In the genomic region with DNA sequence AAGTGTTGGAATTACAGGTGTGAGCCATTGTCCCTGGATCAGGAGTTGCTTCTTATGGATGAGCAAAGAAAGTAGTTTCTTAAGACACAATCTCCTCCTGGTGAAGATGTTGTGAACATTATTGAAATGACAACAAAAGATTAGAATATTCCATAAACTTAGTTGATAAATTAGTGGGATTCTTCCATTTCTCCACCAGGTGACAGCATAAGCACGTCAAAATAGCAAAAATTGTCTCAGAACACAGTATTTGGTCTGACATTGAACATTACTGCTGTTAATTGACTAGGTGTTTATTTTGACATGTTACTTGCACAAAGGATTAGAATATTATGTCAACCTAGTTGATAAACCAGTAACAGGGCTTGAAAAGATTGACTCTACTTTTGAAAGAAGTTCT, we compare ENCODE assay signal across 10 cellular contexts. TPM values are rescaled to one million over a fixed set of nuclear protein-coding genes. Genes with fewer than 3 reads are reported as not detected.
DNase-seq lines count a peak whose midpoint lies in the region; ATAC-seq and TF ChIP-seq lines count a peak whose summit lies in the region.
"Had no signal": no experiment of that assay in that cellular context is flagged by ENCODE, and none has a peak within 500 bp of the region (broad histone marks: within the 10 kb centered on the region; RNA-seq: fewer than 3 reads in every experiment).

No MANE protein-coding gene starts in this region.

- no peak overlapping the region for H3K27ac ChIP-seq in OCI-LY7 (ENCODE audit: low read depth, low read length, poor library complexity, severe bottlenecking)
- H3K27ac ChIP-seq in thyroid gland, result no peak overlapping the region

- H4K20me1 ChIP-seq in OCI-LY7 (ENCODE audit: insufficient read depth, low read length), result no peaks in the 10 kb centered on the region
- H4K20me1 ChIP-seq: BLaER1 treated with 17β-estradiol and CSF1 and Interleukin-3, amounts not matched to agents 10 nM and 100 nM had no signal

- no peaks in the 10 kb centered on the region for H3K9me3 Mint-ChIP-seq in activated T-cell treated with anti-CD3 and anti-CD28 coated beads, Interleukin-2, amount 50 U/mL, for 4 hours
- H3K9me3 Mint-ChIP-seq: activated CD4-positive, alpha-beta T cell treated with anti-CD3 and anti-CD28 coated beads, Interleukin-2, amount 10 ng/mL, durations not matched to agents 7 days and 5 days had no signal

- H3K27me3 Mint-ChIP-seq in activated T-cell treated with anti-CD3 and anti-CD28 coated beads, Interleukin-2, amount 50 U/mL, for 4 hours (ENCODE audit: low read depth), result no peaks in the 10 kb centered on the region

- no peaks in the 10 kb centered on the region for H3K4me1 Mint-ChIP-seq in activated T-cell treated with anti-CD3 and anti-CD28 coated beads, Interleukin-2, amount 50 U/mL, for 4 hours (ENCODE audit: low read depth)
- H3K4me1 Mint-ChIP-seq: activated CD4-positive, alpha-beta T cell treated with anti-CD3 and anti-CD28 coated beads, Interleukin-2, amount 10 ng/mL, durations not matched to agents 7 days and 5 days had no signal

- H3K4me1 ChIP-seq in OCI-LY7 (ENCODE audit: insufficient read depth, low read length, poor library complexity, severe bottlenecking) (no peaks in the 10 kb centered on the region), thyroid gland (no peaks in the 10 kb centered on the region)

- no peaks in the 10 kb centered on the region for H3K27me3 ChIP-seq in thyroid gland
- H3K27me3 ChIP-seq: BLaER1 treated with 17β-estradiol and CSF1 and Interleukin-3, amounts not matched to agents 10 nM and 100 nM had no signal

- intact Hi-C loops in OCI-LY7 (cut with micrococcal nuclease; ENCODE audit: unreplicated experiment), result no loop called here
- intact Hi-C loops in thyroid gland (cut with DNase I), result no loop called here

- TF ChIP-seq POLR2A in erythroblast (IDR thresholded peaks at IDR 0.05; ENCODE audit: low read length), result no peak
- no peak for TF ChIP-seq POLR2A in thyroid gland (IDR thresholded peaks at IDR 0.05)

- ATAC-seq in activated T-cell treated with anti-CD3 and anti-CD28 coated beads, Interleukin-2, amount 50 U/mL, for 4 hours, result no peak
- ATAC-seq in GM19324 (IDR thresholded peaks at IDR 0.05; ENCODE audit: low FRiP score, unreplicated experiment), result no peak

- TF ChIP-seq CTCF in OCI-LY7 (conservative IDR thresholded peaks at IDR 0.05; ENCODE audit: low read length) (peak; percentile 73), thyroid gland (IDR thresholded peaks at IDR 0.05) (peak in 4 of 6 experiments; percentile 21 to 59 (median 44))

- no peaks in the 10 kb centered on the region for H3K9me2 ChIP-seq in OCI-LY7 (ENCODE audit: insufficient read depth, low read length)

- H3K36me3 ChIP-seq in OCI-LY7 (ENCODE audit: insufficient read depth, low read length), result no peaks in the 10 kb centered on the region
- H3K36me3 ChIP-seq in thyroid gland, result no peaks in the 10 kb centered on the region
- H3K36me3 ChIP-seq: BLaER1 treated with 17β-estradiol and CSF1 and Interleukin-3, amounts not matched to agents 10 nM and 100 nM had no signal

- no TSS peak for BruUV-seq in OCI-LY7 (replicated peaks; lab: Mats Ljungman, UMichigan)

- POLR2A ChIA-PET in OCI-LY7 (lab: Charles Lee), result no interaction called here

- H3K4me3 Mint-ChIP-seq in activated T-cell treated with anti-CD3 and anti-CD28 coated beads, Interleukin-2, amount 50 U/mL, for 4 hours, result no peak overlapping the region
- H3K4me3 Mint-ChIP-seq: activated CD4-positive, alpha-beta T cell treated with anti-CD3 and anti-CD28 coated beads, Interleukin-2, amount 10 ng/mL, durations not matched to agents 7 days and 5 days had no signal

- CTCF ChIA-PET in OCI-LY7 (lab: Charles Lee; ENCODE audit: unreplicated experiment), result no interaction called here

- no peak overlapping the region for H3K4me2 ChIP-seq in OCI-LY7 (ENCODE audit: low read length)

- no peaks in the 10 kb centered on the region for H3K9me3 ChIP-seq in OCI-LY7 (ENCODE audit: low read length)
- no peaks in the 10 kb centered on the region for H3K9me3 ChIP-seq in thyroid gland

- no peaks in the 10 kb centered on the region for H3K79me2 ChIP-seq in OCI-LY7 (ENCODE audit: insufficient read depth, low read depth, low read length)

- DNase-seq in NCI-H510A treated with DMSO at 0.1 percent for 48 hours (lab: John Stamatoyannopoulos, UW) (peak; percentile 5), NCI-H510A (lab: John Stamatoyannopoulos, UW) (no peak), OCI-LY7 (ENCODE audit: low spot score) (peak; percentile 29), erythroblast (lab: John Stamatoyannopoulos, UW) (peak; percentile 8 to 49), thyroid gland (no peak), COLO829 (ENCODE audit: low spot score) (no peak)
- DNase-seq in activated T-cell treated with anti-CD3 and anti-CD28 coated beads, Interleukin-2, amount 50 U/mL, for 4 hours, result no peak
- DNase-seq: activated CD4-positive, alpha-beta T cell treated with anti-CD3 and anti-CD28 coated beads, Interleukin-2, amount 10 ng/mL, durations not matched to agents 7 days and 5 days had no signal

- H3K36me3 Mint-ChIP-seq in activated T-cell treated with anti-CD3 and anti-CD28 coated beads, Interleukin-2, amount 50 U/mL, for 4 hours (ENCODE audit: insufficient read depth), result no peaks in the 10 kb centered on the region

- H2AFZ ChIP-seq in OCI-LY7 (ENCODE audit: low read length), result no peak overlapping the region

- H3K4me3 ChIP-seq in OCI-LY7 (ENCODE audit: low read depth, low read length, poor library complexity, severe bottlenecking), result no peak overlapping the region
- H3K4me3 ChIP-seq in thyroid gland (replicated peaks in 1 of 3), result no peak overlapping the region
- H3K4me3 ChIP-seq: BLaER1 treated with 17β-estradiol and CSF1 and Interleukin-3, amounts not matched to agents 10 nM and 100 nM had no signal

- WGBS in thyroid gland, 2 donors, result 44 to 45% methylated on average over 1 of the region's 1 CpG

RNA-seq across cellular contexts. Expression of gene CLDN34, which starts 21.6 kb away (rescaled TPM):
- not detected in 2 replicates for total RNA-seq in OCI-LY7 (2014; rRNA removed; shearing (Covaris generic))
- not detected in 2 replicates for total RNA-seq in OCI-LY7 (2022)
- total RNA-seq in thyroid gland, result under 1 TPM in 1 of 4 donors, not detected in 3; 0.67 TPM
- total RNA-seq in activated T-cell treated with anti-CD3 and anti-CD28 coated beads, Interleukin-2, amount 50 U/mL, for 4 hours, result not detected
- total RNA-seq: activated CD4-positive, alpha-beta T cell treated with anti-CD3 and anti-CD28 coated beads, Interleukin-2, amount 10 ng/mL, durations not matched to agents 7 days and 5 days had no signal

Comparison
In these comparisons a context has a peak if more than half of its experiments do, and no peak if none do; other contexts are left out.
1. DNase-seq: peak in NCI-H510A treated with DMSO at 0.1 percent for 48 hours (single experiment), OCI-LY7 (single experiment) and erythroblast (2 of 2); none in NCI-H510A (single experiment), thyroid gland (0 of 2), COLO829 (single experiment) and activated T-cell treated with anti-CD3 and anti-CD28 coated beads, Interleukin-2, amount 50 U/mL, for 4 hours (single experiment).